In genomic region chr5:142852799-142853198, GRCh38 we compare ENCODE assay signal across 25 cellular contexts.
"Had no signal": no experiment of that assay in that cellular context is flagged by ENCODE, and none has a peak within 500 bp of the region (broad histone marks: within the 10 kb centered on the region; RNA-seq: fewer than 3 reads in every experiment).

No MANE protein-coding gene starts in this region.

- H3K9me3 Mint-ChIP-seq: activated naive CD4-positive, alpha-beta T cell treated with anti-CD3 and anti-CD28 coated beads, Interleukin-2, amount 50 U/mL, for 24 hours; activated T-cell treated with anti-CD3 and anti-CD28 coated beads, Interleukin-2, amount 50 U/mL, for 24 hours; activated T-helper 1 cell treated with anti-CD3 and anti-CD28 coated beads, Interleukin-12 subunit alpha, Interleukin-12 subunit beta, Interleukin-2, Interleukin-4 antibody, amounts not matched to agents 30 ng/mL and 10 ng/mL and 1 ng/mL, durations not matched to agents 14 hours and 24 hours and 36 hours; T-cell; WTC11 had no signal

- H3K9me3 ChIP-seq: body of pancreas had no signal

- DNase-seq: activated CD4-positive, alpha-beta T cell treated with anti-CD3 and anti-CD28 coated beads for 48 hours; activated CD4-positive, alpha-beta T cell treated with anti-CD3 and anti-CD28 coated beads, Interleukin-2, amount 50 U/mL, for 4 hours; activated CD4-positive, CD25-positive, alpha-beta regulatory T cell treated with anti-CD3 and anti-CD28 coated beads, Interleukin-2, amount 50 U/mL, for 72 hours; activated CD8-positive, alpha-beta memory T cell treated with anti-CD3 and anti-CD28 coated beads, Interleukin-2, amount 10 ng/mL, durations not matched to agents 7 days and 5 days; activated effector memory CD4-positive, alpha-beta T cell treated with Interleukin-2 at 50 U/mL for 16 hours; activated naive CD4-positive, alpha-beta T cell; activated T-cell treated with anti-CD3 and anti-CD28 coated beads, Interleukin-2, amount 50 U/mL, for 24 hours; aorta; body of pancreas; Karpas-422; MM.1S; NCI-H1048; NCI-H146; NCI-H187 treated with DMSO at 0.1 percent for 48 hours; NCI-H2081 treated with DMSO at 0.1 percent for 48 hours; NCI-H446; NCI-H524; PC-3; T-cell; T-helper 2 cell; T1000 had no signal

- H3K27me3 Mint-ChIP-seq: activated CD8-positive, alpha-beta memory T cell treated with anti-CD3 and anti-CD28 coated beads, Interleukin-2, amount 10 ng/mL, durations not matched to agents 7 days and 5 days; activated naive CD4-positive, alpha-beta T cell treated with anti-CD3 and anti-CD28 coated beads, Interleukin-2, amount 50 U/mL, for 24 hours; activated T-cell treated with anti-CD3 and anti-CD28 coated beads, Interleukin-2, amount 50 U/mL, for 24 hours; T-cell had no signal

- H3K4me3 Mint-ChIP-seq: activated CD8-positive, alpha-beta memory T cell treated with anti-CD3 and anti-CD28 coated beads, Interleukin-2, amount 10 ng/mL, durations not matched to agents 7 days and 5 days; activated naive CD4-positive, alpha-beta T cell treated with anti-CD3 and anti-CD28 coated beads, Interleukin-2, amount 50 U/mL, for 24 hours; activated T-cell treated with anti-CD3 and anti-CD28 coated beads, Interleukin-2, amount 50 U/mL, for 24 hours; activated T-helper 1 cell treated with anti-CD3 and anti-CD28 coated beads, Interleukin-12 subunit alpha, Interleukin-12 subunit beta, Interleukin-2, Interleukin-4 antibody, amounts not matched to agents 30 ng/mL and 10 ng/mL and 1 ng/mL, durations not matched to agents 14 hours and 24 hours and 36 hours; T-cell; WTC11 had no signal

- H3K36me3 Mint-ChIP-seq: activated naive CD4-positive, alpha-beta T cell treated with anti-CD3 and anti-CD28 coated beads, Interleukin-2, amount 50 U/mL, for 24 hours; T-cell; WTC11 had no signal

- H3K27ac ChIP-seq: body of pancreas, SK-N-MC had no signal

- H3K27me3 ChIP-seq: body of pancreas had no signal

- H3K4me3 ChIP-seq: body of pancreas, SK-N-MC had no signal

- ATAC-seq: activated CD8-positive, alpha-beta memory T cell treated with anti-CD3 and anti-CD28 coated beads, Interleukin-2, amount 10 ng/mL, durations not matched to agents 7 days and 5 days; body of pancreas; PC-3; T-cell; WTC11 had no signal

- H3K27ac Mint-ChIP-seq: activated CD8-positive, alpha-beta memory T cell treated with anti-CD3 and anti-CD28 coated beads, Interleukin-2, amount 10 ng/mL, durations not matched to agents 7 days and 5 days; activated naive CD4-positive, alpha-beta T cell treated with anti-CD3 and anti-CD28 coated beads, Interleukin-2, amount 50 U/mL, for 24 hours; activated T-cell treated with anti-CD3 and anti-CD28 coated beads, Interleukin-2, amount 50 U/mL, for 24 hours; activated T-helper 1 cell treated with anti-CD3 and anti-CD28 coated beads, Interleukin-12 subunit alpha, Interleukin-12 subunit beta, Interleukin-2, Interleukin-4 antibody, amounts not matched to agents 30 ng/mL and 10 ng/mL and 1 ng/mL, durations not matched to agents 14 hours and 24 hours and 36 hours; T-cell; WTC11 had no signal
